Comparison of ENCODE assay signal across 20 cellular contexts in genomic region chr4:26815199-26815598, GRCh38. TPM values are rescaled to one million over a fixed set of nuclear protein-coding genes. Genes with fewer than 3 reads are reported as not detected.
DNase-seq lines count a peak whose midpoint lies in the region; ATAC-seq and TF ChIP-seq lines count a peak whose summit lies in the region.
"Had no signal": no experiment of that assay in that cellular context is flagged by ENCODE, and none has a peak within 500 bp of the region (broad histone marks: within the 10 kb centered on the region; RNA-seq: fewer than 3 reads in every experiment).

No MANE protein-coding gene starts in this region.

- H3K4me3 ChIP-seq in mammary epithelial cell (replicated peaks in 1 of 3; ENCODE audit: insufficient read depth in 1 of 3, low read depth in 2 of 3, low read length in 3 of 3) (no peak overlapping the region), breast epithelium (no peak overlapping the region), psoas muscle (no peak overlapping the region), thyroid gland (replicated peaks in 1 of 3) (no peak overlapping the region)
- H3K4me3 ChIP-seq: A549, GM23338, SJCRH30 had no signal

- in situ Hi-C loops in mammary epithelial cell (cut with MboI; ENCODE audit: low sequenced_read_pairs in 2 of 2) (no loop called here), KBM-7 (cut with MboI; ENCODE audit: low pct_unique_long_range_greater_than_20kb, low sequenced_read_pairs) (no loop called here)

- TF ChIP-seq CTCF in mammary epithelial cell (conservative IDR thresholded peaks at IDR 0.05 in 1 of 2, IDR thresholded peaks at IDR 0.05 in 1 of 2; ENCODE audit: extremely low read depth in 1 of 2, insufficient read depth in 1 of 2, low read depth in 1 of 2, low read length in 2 of 2) (no peak), breast epithelium (IDR thresholded peaks at IDR 0.05) (no peak), psoas muscle (IDR thresholded peaks at IDR 0.05) (no peak), omental fat pad (IDR thresholded peaks at IDR 0.05) (no peak), thyroid gland (IDR thresholded peaks at IDR 0.05) (no peak)

- TF ChIP-seq POLR2A in breast epithelium (IDR thresholded peaks at IDR 0.05) (no peak), thyroid gland (IDR thresholded peaks at IDR 0.05) (no peak)

- no peaks in the 10 kb centered on the region for H3K36me3 ChIP-seq in mammary epithelial cell (ENCODE audit: insufficient read depth, low read length)
- no peaks in the 10 kb centered on the region for H3K36me3 ChIP-seq in breast epithelium
- H3K36me3 ChIP-seq in psoas muscle (ENCODE audit: insufficient read depth in 1 of 2, low read depth in 1 of 2): no peaks in the 10 kb centered on the region
- H3K36me3 ChIP-seq in thyroid gland: no peaks in the 10 kb centered on the region
- H3K36me3 ChIP-seq: SJCRH30 had no signal

- CTCF ChIA-PET in mammary epithelial cell (lab: Charles Lee; ENCODE audit: low non-redundant PET): no interaction called here

- peaks cover 17% of the 10 kb centered on the region for H3K4me1 ChIP-seq in mammary epithelial cell (ENCODE audit: insufficient read depth, low read length)
- no peaks in the 10 kb centered on the region for H3K4me1 ChIP-seq in breast epithelium
- no peaks in the 10 kb centered on the region for H3K4me1 ChIP-seq in psoas muscle
- H3K4me1 ChIP-seq in thyroid gland: peaks cover 0 to 5% of the 10 kb centered on the region in 2 donors
- H3K4me1 ChIP-seq: A549 had no signal

- dilution Hi-C loops in mammary epithelial cell (cut with HindIII; ENCODE audit: low sequenced_read_pairs): no loop called here

- no peaks in the 10 kb centered on the region for H3K27me3 ChIP-seq in mammary epithelial cell (ENCODE audit: insufficient read depth, low read length)
- no peaks in the 10 kb centered on the region for H3K27me3 ChIP-seq in breast epithelium
- no peaks in the 10 kb centered on the region for H3K27me3 ChIP-seq in psoas muscle (ENCODE audit: insufficient read depth in 3 of 3, low read length in 2 of 3)
- no peaks in the 10 kb centered on the region for H3K27me3 ChIP-seq in thyroid gland
- H3K27me3 ChIP-seq: SJCRH30 had no signal

- ATAC-seq in psoas muscle: no peak
- ATAC-seq in omental fat pad (ENCODE audit: low FRiP score): no peak
- ATAC-seq: A549, PC-3 had no signal

- peak overlapping the region; percentile 65 for H2AFZ ChIP-seq in mammary epithelial cell (ENCODE audit: low read depth, low read length)

- H3K4me2 ChIP-seq in mammary epithelial cell (ENCODE audit: insufficient read depth, low read depth, low read length): no peak overlapping the region
- H3K4me2 ChIP-seq: A549, GM23338 had no signal

- no peaks in the 10 kb centered on the region for H3K79me2 ChIP-seq in mammary epithelial cell (ENCODE audit: insufficient read depth, low read length)

- intact Hi-C loops in mammary epithelial cell (cut with micrococcal nuclease): no loop called here
- intact Hi-C loops in breast epithelium (cut with DNase I; ENCODE audit: low total_unique reads): no loop called here
- intact Hi-C loops in psoas muscle (cut with DNase I): no loop called here
- intact Hi-C loops in thyroid gland (cut with DNase I): no loop called here

- H3K27ac ChIP-seq in mammary epithelial cell (ENCODE audit: insufficient read depth, low read depth, low read length) (no peak overlapping the region), breast epithelium (no peak overlapping the region), psoas muscle (peak overlapping the region; percentile 42), thyroid gland (no peak overlapping the region)
- H3K27ac ChIP-seq: A549, SJCRH30 had no signal

- H3K9me3 ChIP-seq in mammary epithelial cell (replicated peaks; ENCODE audit: insufficient read depth, low read length) (no peaks in the 10 kb centered on the region), breast epithelium (no peaks in the 10 kb centered on the region), psoas muscle (no peaks in the 10 kb centered on the region), thyroid gland (no peaks in the 10 kb centered on the region)
- H3K9me3 ChIP-seq: A549 had no signal

- H4K20me1 ChIP-seq in mammary epithelial cell (ENCODE audit: insufficient read depth, low read length): no peaks in the 10 kb centered on the region

- no peak overlapping the region for H3K9ac ChIP-seq in mammary epithelial cell (ENCODE audit: insufficient read depth, low read length)

- no TSS peak for BruUV-seq in mammary epithelial cell (replicated peaks; lab: Mats Ljungman, UMichigan)

- no peak for DNase-seq in mammary epithelial cell
- no peak for DNase-seq in breast epithelium (ENCODE audit: low spot score in 2 of 2)
- peak; percentile 40 for DNase-seq in KBM-7
- peak; percentile 12 for DNase-seq in OCI-M1 (lab: John Stamatoyannopoulos, UW)
- no peak for DNase-seq in psoas muscle
- DNase-seq in omental fat pad (ENCODE audit: low spot score): no peak
- DNase-seq in thyroid gland: no peak
- DNase-seq in stimulated activated CD4-positive, alpha-beta T cell treated with anti-CD3 and anti-CD28 coated beads, Interleukin-12 subunit alpha, Interleukin-12 subunit beta, amount 100 ng/mL, for 4 hours: no peak
- DNase-seq: DMS79; HCEC 1CT; MM.1S; NCI-H1417 treated with DMSO at 0.1 percent for 48 hours; NCI-H2029; NCI-H748 treated with DMSO at 0.1 percent for 48 hours; NK-92 treated with Interleukin-12 subunit alpha and Interleukin-12 subunit beta, amount 100 ng/mL, for 24 hours; PC-3; RPMI8226 had no signal

RNA-seq across cellular contexts. Expression of gene STIM2, which starts 45.4 kb away (rescaled TPM):
- 10 to 100 TPM; 37.9 to 56.0 TPM for total RNA-seq in mammary epithelial cell
- 28.3 TPM for polyA plus RNA-seq in mammary epithelial cell
- polyA minus RNA-seq in mammary epithelial cell: 18.9 TPM
- 10 to 100 TPM; 12.0 to 24.7 (median 23.3) TPM for total RNA-seq in breast epithelium
- 1 to 10 TPM; 4.9 to 8.4 (median 5.9) TPM for total RNA-seq in psoas muscle
- 1 to 10 TPM; 2.4 to 4.7 (median 4.0) TPM for polyA plus RNA-seq in psoas muscle
- 10 to 100 TPM; 16.9 to 29.5 (median 22.4) TPM for total RNA-seq in omental fat pad
- total RNA-seq in thyroid gland: 10 to 100 TPM; 16.4 to 39.1 (median 18.5) TPM

Comparison
In these comparisons a context has a peak if more than half of its experiments do, and no peak if none do; other contexts are left out.
1. DNase-seq: peak in KBM-7 (single experiment) and OCI-M1 (single experiment); none in mammary epithelial cell (single experiment), breast epithelium (0 of 2), psoas muscle (0 of 2), omental fat pad (single experiment), thyroid gland (0 of 2) and stimulated activated CD4-positive, alpha-beta T cell treated with anti-CD3 and anti-CD28 coated beads, Interleukin-12 subunit alpha, Interleukin-12 subunit beta, amount 100 ng/mL, for 4 hours (single experiment).